Comparison of ENCODE assay signal across 36 cellular contexts in genomic region chr9:38136386-38136785, GRCh38.
"Had no signal": no experiment of that assay in that cellular context is flagged by ENCODE, and none has a peak within 500 bp of the region (broad histone marks: within the 10 kb centered on the region; RNA-seq: fewer than 3 reads in every experiment).

No MANE protein-coding gene starts in this region.

- H3K36me3 Mint-ChIP-seq: activated CD8-positive, alpha-beta memory T cell treated with anti-CD3 and anti-CD28 coated beads, Interleukin-2, amount 10 ng/mL, durations not matched to agents 7 days and 5 days; activated naive CD4-positive, alpha-beta T cell treated with anti-CD3 and anti-CD28 coated beads, Interleukin-2, amount 10 ng/mL, durations not matched to agents 7 days and 5 days; activated naive CD4-positive, alpha-beta T cell treated with anti-CD3 and anti-CD28 coated beads, Interleukin-2, amount 50 U/mL, for 24 hours; activated naive CD8-positive, alpha-beta T cell; activated naive CD8-positive, alpha-beta T cell treated with anti-CD3 and anti-CD28 coated beads, Interleukin-2, amount 10 ng/mL, durations not matched to agents 7 days and 5 days; brain had no signal

- H3K4me3 ChIP-seq: ascending aorta, cardiac muscle cell had no signal

- H3K27ac ChIP-seq: ascending aorta, cardiac muscle cell, VCaP had no signal

- ATAC-seq: activated CD4-positive, alpha-beta T cell treated with anti-CD3 and anti-CD28 coated beads for 36 hours; activated CD4-positive, CD25-positive, alpha-beta regulatory T cell treated with anti-CD3 and anti-CD28 coated beads, Interleukin-2, amount 50 U/mL, for 24 hours; activated CD8-positive, alpha-beta memory T cell treated with anti-CD3 and anti-CD28 coated beads, Interleukin-2, amount 10 ng/mL, durations not matched to agents 7 days and 5 days; activated CD8-positive, alpha-beta T cell treated with anti-CD3 and anti-CD28 coated beads, Interleukin-2, amount 10 ng/mL, durations not matched to agents 7 days and 5 days; activated naive CD8-positive, alpha-beta T cell treated with anti-CD3 and anti-CD28 coated beads, Interleukin-2, amount 50 U/mL, for 24 hours had no signal

- H3K27ac Mint-ChIP-seq: activated B cell treated with CpG ODN at 0.5 μM for 24 hours; activated CD4-positive, alpha-beta memory T cell treated with anti-CD3 and anti-CD28 coated beads, Interleukin-2, amount 10 ng/mL, durations not matched to agents 7 days and 5 days; activated CD4-positive, alpha-beta T cell treated with anti-CD3 and anti-CD28 coated beads for 36 hours; activated CD4-positive, alpha-beta T cell treated with anti-CD3 and anti-CD28 coated beads, Interleukin-2, amount 10 ng/mL, durations not matched to agents 7 days and 5 days; activated CD8-positive, alpha-beta memory T cell treated with anti-CD3 and anti-CD28 coated beads, Interleukin-2, amount 10 ng/mL, durations not matched to agents 7 days and 5 days; activated CD8-positive, alpha-beta T cell treated with anti-CD3 and anti-CD28 coated beads, Interleukin-2, amount 10 ng/mL, durations not matched to agents 7 days and 5 days; activated naive CD4-positive, alpha-beta T cell treated with anti-CD3 and anti-CD28 coated beads, Interleukin-2, amount 10 ng/mL, durations not matched to agents 7 days and 5 days; activated naive CD4-positive, alpha-beta T cell treated with anti-CD3 and anti-CD28 coated beads, Interleukin-2, amount 50 U/mL, for 24 hours; activated naive CD8-positive, alpha-beta T cell; activated naive CD8-positive, alpha-beta T cell treated with anti-CD3 and anti-CD28 coated beads, Interleukin-2, amount 10 ng/mL, durations not matched to agents 7 days and 5 days; activated naive CD8-positive, alpha-beta T cell treated with anti-CD3 and anti-CD28 coated beads, Interleukin-2, amount 50 U/mL, for 24 hours; activated T-cell treated with anti-CD3 and anti-CD28 coated beads, Interleukin-2, amount 50 U/mL, for 24 hours; activated T-helper 2 cell treated with anti-CD3 and anti-CD28 coated beads, Interferon-gamma antibody, Interleukin-2, Interleukin-4, amounts not matched to agents 10 μg/mL and 5 μg/mL and 100 μg/mL, durations not matched to agents 14 hours and 24 hours and 36 hours; brain; T-helper 1 cell treated with Interleukin-12 subunit alpha and Interleukin-12 subunit beta and Interleukin-4 antibody, amounts not matched to agents 30 μg/mL and 1 μg/mL, for 36 hours; T-helper 2 cell treated with Interferon-gamma antibody and Interleukin-4, amounts not matched to agents 5 μg/mL and 100 μg/mL, for 36 hours had no signal

- DNase-seq: activated B cell treated with CpG ODN at 0.5 μM for 24 hours; activated CD4-positive, alpha-beta memory T cell treated with anti-CD3 and anti-CD28 coated beads, Interleukin-2, amount 10 ng/mL, durations not matched to agents 7 days and 5 days; activated CD4-positive, alpha-beta T cell treated with anti-CD3 and anti-CD28 coated beads for 1 hour; activated CD4-positive, alpha-beta T cell treated with anti-CD3 and anti-CD28 coated beads for 36 hours; activated CD4-positive, alpha-beta T cell treated with anti-CD3 and anti-CD28 coated beads for 48 hours; activated CD4-positive, alpha-beta T cell treated with anti-CD3 and anti-CD28 coated beads, Interleukin-2, amount 10 ng/mL, durations not matched to agents 7 days and 5 days; activated CD4-positive, alpha-beta T cell treated with anti-CD3 and anti-CD28 coated beads, Interleukin-2, amount 50 U/mL, for 48 hours; activated CD8-positive, alpha-beta memory T cell treated with anti-CD3 and anti-CD28 coated beads for 24 hours; activated CD8-positive, alpha-beta memory T cell treated with anti-CD3 and anti-CD28 coated beads, Interleukin-2, amount 10 ng/mL, durations not matched to agents 7 days and 5 days; activated CD8-positive, alpha-beta memory T cell treated with anti-CD3 and anti-CD28 coated beads, Interleukin-2, amount 50 U/mL, for 48 hours; activated CD8-positive, alpha-beta T cell treated with anti-CD3 and anti-CD28 coated beads, Interleukin-2, amount 10 ng/mL, durations not matched to agents 7 days and 5 days; activated effector memory CD4-positive, alpha-beta T cell treated with Interleukin-2 at 50 U/mL for 16 hours; activated gamma-delta T cell; activated naive CD4-positive, alpha-beta T cell treated with anti-CD3 and anti-CD28 coated beads, Interleukin-2, amount 10 ng/mL, durations not matched to agents 7 days and 5 days; activated naive CD4-positive, alpha-beta T cell treated with Interleukin-2 at 50 U/mL for 16 hours; activated naive CD8-positive, alpha-beta T cell treated with anti-CD3 and anti-CD28 coated beads, Interleukin-2, amount 10 ng/mL, durations not matched to agents 7 days and 5 days; activated naive CD8-positive, alpha-beta T cell treated with anti-CD3 and anti-CD28 coated beads, Interleukin-2, amount 50 U/mL, for 24 hours; activated T-cell treated with anti-CD3 and anti-CD28 coated beads, Interleukin-2, amount 50 U/mL, for 24 hours; activated T-cell treated with anti-CD3 and anti-CD28 coated beads, Interleukin-2, amount 50 U/mL, for 48 hours; amygdala; anterior cingulate cortex; caudate nucleus; cerebellar nuclear complex; T-helper 2 cell; T-helper 9 cell had no signal

- H3K9me3 ChIP-seq: ascending aorta had no signal

- H3K9me3 Mint-ChIP-seq: activated B cell treated with CpG ODN at 0.5 μM for 24 hours; activated CD4-positive, alpha-beta memory T cell treated with anti-CD3 and anti-CD28 coated beads, Interleukin-2, amount 10 ng/mL, durations not matched to agents 7 days and 5 days; activated CD4-positive, alpha-beta T cell treated with anti-CD3 and anti-CD28 coated beads, Interleukin-2, amount 10 ng/mL, durations not matched to agents 7 days and 5 days; activated naive CD4-positive, alpha-beta T cell treated with anti-CD3 and anti-CD28 coated beads, Interleukin-2, amount 10 ng/mL, durations not matched to agents 7 days and 5 days; activated naive CD4-positive, alpha-beta T cell treated with anti-CD3 and anti-CD28 coated beads, Interleukin-2, amount 50 U/mL, for 24 hours; activated naive CD8-positive, alpha-beta T cell treated with anti-CD3 and anti-CD28 coated beads, Interleukin-2, amount 10 ng/mL, durations not matched to agents 7 days and 5 days; activated naive CD8-positive, alpha-beta T cell treated with anti-CD3 and anti-CD28 coated beads, Interleukin-2, amount 50 U/mL, for 24 hours; activated T-cell treated with anti-CD3 and anti-CD28 coated beads, Interleukin-2, amount 50 U/mL, for 24 hours; activated T-helper 2 cell treated with anti-CD3 and anti-CD28 coated beads, Interferon-gamma antibody, Interleukin-2, Interleukin-4, amounts not matched to agents 10 μg/mL and 5 μg/mL and 100 μg/mL, durations not matched to agents 14 hours and 24 hours and 36 hours; brain; central memory CD8-positive, alpha-beta T cell; T-helper 1 cell treated with Interleukin-12 subunit alpha and Interleukin-12 subunit beta and Interleukin-4 antibody, amounts not matched to agents 30 μg/mL and 1 μg/mL, for 36 hours; T-helper 2 cell treated with Interferon-gamma antibody and Interleukin-4, amounts not matched to agents 5 μg/mL and 100 μg/mL, for 36 hours had no signal

- H3K4me1 Mint-ChIP-seq: activated B cell treated with CpG ODN at 0.5 μM for 24 hours; activated CD4-positive, alpha-beta memory T cell treated with anti-CD3 and anti-CD28 coated beads, Interleukin-2, amount 10 ng/mL, durations not matched to agents 7 days and 5 days; activated CD4-positive, alpha-beta T cell treated with anti-CD3 and anti-CD28 coated beads for 36 hours; activated CD4-positive, alpha-beta T cell treated with anti-CD3 and anti-CD28 coated beads, Interleukin-2, amount 10 ng/mL, durations not matched to agents 7 days and 5 days; activated CD8-positive, alpha-beta memory T cell treated with anti-CD3 and anti-CD28 coated beads, Interleukin-2, amount 10 ng/mL, durations not matched to agents 7 days and 5 days; activated naive CD4-positive, alpha-beta T cell treated with anti-CD3 and anti-CD28 coated beads, Interleukin-2, amount 10 ng/mL, durations not matched to agents 7 days and 5 days; activated naive CD4-positive, alpha-beta T cell treated with anti-CD3 and anti-CD28 coated beads, Interleukin-2, amount 50 U/mL, for 24 hours; activated naive CD8-positive, alpha-beta T cell treated with anti-CD3 and anti-CD28 coated beads, Interleukin-2, amount 10 ng/mL, durations not matched to agents 7 days and 5 days; activated naive CD8-positive, alpha-beta T cell treated with anti-CD3 and anti-CD28 coated beads, Interleukin-2, amount 50 U/mL, for 24 hours; central memory CD8-positive, alpha-beta T cell had no signal

- H3K27me3 ChIP-seq: ascending aorta had no signal

- H3K36me3 ChIP-seq: ascending aorta, cardiac muscle cell had no signal

- H3K4me3 Mint-ChIP-seq: activated B cell treated with CpG ODN at 0.5 μM for 24 hours; activated CD4-positive, alpha-beta memory T cell treated with anti-CD3 and anti-CD28 coated beads, Interleukin-2, amount 10 ng/mL, durations not matched to agents 7 days and 5 days; activated CD4-positive, alpha-beta T cell treated with anti-CD3 and anti-CD28 coated beads for 36 hours; activated CD4-positive, alpha-beta T cell treated with anti-CD3 and anti-CD28 coated beads, Interleukin-2, amount 10 ng/mL, durations not matched to agents 7 days and 5 days; activated CD8-positive, alpha-beta memory T cell treated with anti-CD3 and anti-CD28 coated beads, Interleukin-2, amount 10 ng/mL, durations not matched to agents 7 days and 5 days; activated CD8-positive, alpha-beta T cell treated with anti-CD3 and anti-CD28 coated beads, Interleukin-2, amount 10 ng/mL, durations not matched to agents 7 days and 5 days; activated naive CD4-positive, alpha-beta T cell treated with anti-CD3 and anti-CD28 coated beads, Interleukin-2, amount 10 ng/mL, durations not matched to agents 7 days and 5 days; activated naive CD4-positive, alpha-beta T cell treated with anti-CD3 and anti-CD28 coated beads, Interleukin-2, amount 50 U/mL, for 24 hours; activated naive CD8-positive, alpha-beta T cell; activated naive CD8-positive, alpha-beta T cell treated with anti-CD3 and anti-CD28 coated beads, Interleukin-2, amount 10 ng/mL, durations not matched to agents 7 days and 5 days; activated naive CD8-positive, alpha-beta T cell treated with anti-CD3 and anti-CD28 coated beads, Interleukin-2, amount 50 U/mL, for 24 hours; activated T-cell treated with anti-CD3 and anti-CD28 coated beads, Interleukin-2, amount 50 U/mL, for 24 hours; brain; central memory CD8-positive, alpha-beta T cell; T-helper 1 cell treated with Interleukin-12 subunit alpha and Interleukin-12 subunit beta and Interleukin-4 antibody, amounts not matched to agents 30 μg/mL and 1 μg/mL, for 36 hours; T-helper 2 cell treated with Interferon-gamma antibody and Interleukin-4, amounts not matched to agents 5 μg/mL and 100 μg/mL, for 36 hours had no signal
